In genomic region chr11:62652156-62653006, GRCh38 we compare ENCODE assay signal across 8 cellular contexts. TPM values are rescaled to one million over a fixed set of nuclear protein-coding genes. Genes with fewer than 3 reads are reported as not detected.
A peak's percentile ranks its signal among the peaks of the same experiment; 100 is the strongest.
DNase-seq lines count a peak whose midpoint lies in the region; ATAC-seq lines count a peak whose summit lies in the region.

No MANE protein-coding gene starts in this region.

- H3K4me1 ChIP-seq in naive thymus-derived CD4-positive, alpha-beta T cell (ENCODE audit: control insufficient read depth in 2 of 2, insufficient read depth in 2 of 2, low read length in 2 of 2), result peaks cover 13 to 16% of the 10 kb centered on the region in 2 donors

- peak overlapping the region; percentile 75 to 94 (median 90) for H3K4me3 Mint-ChIP-seq in naive thymus-derived CD4-positive, alpha-beta T cell

- H3K27ac Mint-ChIP-seq in naive thymus-derived CD4-positive, alpha-beta T cell, result peak overlapping the region; percentile 88 to 98 (median 96)

- H3K36me3 Mint-ChIP-seq in naive thymus-derived CD4-positive, alpha-beta T cell, result peaks cover 0 to 8% (median 0%) of the 10 kb centered on the region in 5 donors

- peak; percentile 15 for ATAC-seq in GM18907 (IDR thresholded peaks at IDR 0.05; ENCODE audit: unreplicated experiment)
- no peak for ATAC-seq in naive thymus-derived CD4-positive, alpha-beta T cell
- ATAC-seq in left lobe of liver, result no peak
- no peak for ATAC-seq in GM18502 (IDR thresholded peaks at IDR 0.05; ENCODE audit: poor library complexity, unreplicated experiment)

- peak overlapping the region; percentile 81 for H3K27ac ChIP-seq in caudate nucleus (ENCODE audit: low read depth, low read length)
- H3K27ac ChIP-seq in naive thymus-derived CD4-positive, alpha-beta T cell (ENCODE audit: low read depth, low read length), result peak overlapping the region; percentile 95

- POLR2A ChIA-PET in naive thymus-derived CD4-positive, alpha-beta T cell (lab: Charles Lee), result interaction anchor here (0.6 to 21.6 kb wide), 41 partner anchors 9 to 253 kb away, joined by 3 to 332 read pairs (median 4); partner anchors contain the start of genes B3GAT3, BSCL2, C11orf98 and CSKMT

- H3K4me1 Mint-ChIP-seq in naive thymus-derived CD4-positive, alpha-beta T cell, result peaks cover 11 to 36% (median 22%) of the 10 kb centered on the region in 7 donors

- H3K27me3 Mint-ChIP-seq in naive thymus-derived CD4-positive, alpha-beta T cell, result no peaks in the 10 kb centered on the region

- H3K9me3 ChIP-seq in naive thymus-derived CD4-positive, alpha-beta T cell (ENCODE audit: control insufficient read depth in 2 of 3, low read length in 3 of 3), result no peaks in the 10 kb centered on the region

- no peaks in the 10 kb centered on the region for H3K27me3 ChIP-seq in naive thymus-derived CD4-positive, alpha-beta T cell (ENCODE audit: control insufficient read depth in 2 of 2, insufficient read depth in 2 of 2, low read length in 2 of 2)

- CTCF ChIA-PET in naive thymus-derived CD4-positive, alpha-beta T cell (lab: Charles Lee), result interaction anchor here (1.3 kb wide), 1 partner anchor 12 kb away, joined by 4 read pairs; no protein-coding TSS in a partner anchor

- DNase-seq in HuH-7.5 (ENCODE audit: low spot score) (peak; percentile 35), caudate nucleus (lab: John Stamatoyannopoulos, UW) (peak in 1 of 61 donors; percentile 14), NCI-H1417 (lab: John Stamatoyannopoulos, UW) (no peak), left lobe of liver (ENCODE audit: low spot score) (no peak), epidermal melanocyte (ENCODE audit: insufficient read length, low spot score) (no peak)
- peak in 4 of 9 donors; percentile 13 to 59 (median 22) for DNase-seq in naive thymus-derived CD4-positive, alpha-beta T cell

- peaks cover 0 to 9% (median 0%) of the 10 kb centered on the region in 11 donors for H3K9me3 Mint-ChIP-seq in naive thymus-derived CD4-positive, alpha-beta T cell

- peaks cover 0 to 22% (median 0%) of the 10 kb centered on the region in 3 experiments for H3K36me3 ChIP-seq in naive thymus-derived CD4-positive, alpha-beta T cell (ENCODE audit: control insufficient read depth in 2 of 3, insufficient read depth in 3 of 3, low read length in 3 of 3)

- intact Hi-C loops in naive thymus-derived CD4-positive, alpha-beta T cell (cut with micrococcal nuclease), result loop anchor here (1.0 to 2.0 kb wide), 11 partner anchors 7 to 78 kb away; partner anchors contain the start of genes C11orf98 (in 2 of the 2), CSKMT (in 2 of the 2), TUT1 (in 2 of the 2) and UBXN1 (in 2 of the 2)

- H3K4me3 ChIP-seq in naive thymus-derived CD4-positive, alpha-beta T cell (ENCODE audit: low read length), result peak overlapping the region; percentile 87

RNA-seq across cellular contexts. Expression of gene INTS5, which starts 0.7 kb away (rescaled TPM):
- 10 to 100 TPM; 14.0 to 33.8 (median 32.1) TPM for total RNA-seq in naive thymus-derived CD4-positive, alpha-beta T cell
- 10 to 100 TPM; 39.1 to 72.2 TPM for polyA plus RNA-seq in naive thymus-derived CD4-positive, alpha-beta T cell
- total RNA-seq in left lobe of liver, result 12.8 TPM

RNA-seq across cellular contexts. Expression of gene GANAB, which starts 6.0 kb away (rescaled TPM):
- total RNA-seq in naive thymus-derived CD4-positive, alpha-beta T cell, result 100 to 1,000 TPM; 203 to 313 (median 286) TPM
- 100 to 1,000 TPM; 157 to 189 TPM for polyA plus RNA-seq in naive thymus-derived CD4-positive, alpha-beta T cell
- 220 TPM for total RNA-seq in left lobe of liver

RNA-seq across cellular contexts. Expression of gene C11orf98, which starts 12.6 kb away (rescaled TPM):
- 100 to 1,000 TPM in 1 of 5 experiments, 10 to 100 TPM in 4; 23.2 to 103 (median 47.6) TPM for total RNA-seq in naive thymus-derived CD4-positive, alpha-beta T cell
- 10 to 100 TPM; 84.2 to 96.9 TPM for polyA plus RNA-seq in naive thymus-derived CD4-positive, alpha-beta T cell
- 30.4 TPM for total RNA-seq in left lobe of liver

RNA-seq across cellular contexts. Expression of gene CSKMT, which starts 12.7 kb away (rescaled TPM):
- 10 to 100 TPM in 4 of 5 experiments, 1 to 10 TPM in 1; 8.9 to 29.3 (median 23.7) TPM for total RNA-seq in naive thymus-derived CD4-positive, alpha-beta T cell
- polyA plus RNA-seq in naive thymus-derived CD4-positive, alpha-beta T cell, result 1 to 10 TPM; 2.5 TPM
- total RNA-seq in left lobe of liver, result 3.4 TPM

RNA-seq across cellular contexts. Expression of gene UQCC3, which starts 19.1 kb away (rescaled TPM):
- total RNA-seq in naive thymus-derived CD4-positive, alpha-beta T cell, result 1 to 10 TPM; 2.2 to 8.2 (median 5.8) TPM
- 10 to 100 TPM in 1 of 2 donors, 1 to 10 TPM in 1; 9.1 to 11.1 TPM for polyA plus RNA-seq in naive thymus-derived CD4-positive, alpha-beta T cell
- total RNA-seq in left lobe of liver, result 4.9 TPM
